In the genomic region with DNA sequence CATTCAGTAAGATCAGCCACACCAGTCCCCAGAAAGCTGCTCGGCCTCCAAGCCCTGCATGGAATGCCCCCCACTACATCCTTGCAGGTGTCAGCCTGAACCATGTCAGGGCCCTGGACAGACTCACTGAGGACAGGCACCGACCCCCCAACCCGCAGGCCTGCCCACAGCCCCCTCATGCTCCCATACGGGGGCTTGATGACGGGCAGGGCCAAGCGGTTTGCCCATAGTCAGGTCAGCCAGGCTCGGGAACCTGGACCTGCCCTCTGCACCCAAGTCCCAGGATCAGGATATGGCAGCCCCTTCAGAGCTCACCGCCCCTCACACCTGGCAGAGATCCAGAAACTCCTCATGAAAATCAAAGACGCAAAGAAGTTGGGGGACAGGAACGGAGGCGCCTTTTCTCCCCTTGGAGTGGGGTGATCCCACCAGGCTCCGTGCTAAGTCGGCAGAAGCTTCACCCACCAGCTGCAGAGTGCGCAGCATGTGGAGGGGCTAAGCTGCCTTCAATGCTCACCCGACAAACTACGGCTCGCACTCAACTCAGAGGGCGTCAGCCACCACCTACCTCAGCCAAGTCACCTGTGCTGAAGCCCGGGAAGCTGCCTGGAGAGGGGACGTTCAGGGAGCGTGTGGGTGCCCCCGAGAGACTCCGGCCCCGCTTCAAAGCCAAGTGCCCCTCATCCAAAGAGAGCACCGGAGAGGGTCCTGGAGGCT, we compare ENCODE assay signal across 1 cellular context.
TF ChIP-seq lines count a peak whose summit lies in the region.

No MANE protein-coding gene starts in this region.

TF ChIP-seq in HEK293T, 16 proteins besides CTCF, POLR2A, EP300 and RAD21 (continued from another document):
- TF ChIP-seq, protein P1, sequence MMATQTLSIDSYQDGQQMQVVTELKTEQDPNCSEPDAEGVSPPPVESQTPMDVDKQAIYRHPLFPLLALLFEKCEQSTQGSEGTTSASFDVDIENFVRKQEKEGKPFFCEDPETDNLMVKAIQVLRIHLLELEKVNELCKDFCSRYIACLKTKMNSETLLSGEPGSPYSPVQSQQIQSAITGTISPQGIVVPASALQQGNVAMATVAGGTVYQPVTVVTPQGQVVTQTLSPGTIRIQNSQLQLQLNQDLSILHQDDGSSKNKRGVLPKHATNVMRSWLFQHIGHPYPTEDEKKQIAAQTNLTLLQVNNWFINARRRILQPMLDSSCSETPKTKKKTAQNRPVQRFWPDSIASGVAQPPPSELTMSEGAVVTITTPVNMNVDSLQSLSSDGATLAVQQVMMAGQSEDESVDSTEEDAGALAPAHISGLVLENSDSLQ (IDR thresholded peaks at IDR 0.05): no peak
- TF ChIP-seq FOXM1 (IDR thresholded peaks at IDR 0.05; ENCODE audit: borderline replicate concordance): no peak
- no peak for TF ChIP-seq LEF1 (IDR thresholded peaks at IDR 0.05; ENCODE audit: borderline replicate concordance)
- no peak for TF ChIP-seq NFRKB (IDR thresholded peaks at IDR 0.05)
- TF ChIP-seq CTBP1 (IDR thresholded peaks at IDR 0.05; ENCODE audit: borderline replicate concordance): no peak
TF ChIP-seq in HEK293T: peak in this region for 0.
